32 cellular contexts compared by ENCODE assay signal in genomic region chr2:279366-279765, GRCh38. TPM values are rescaled to one million over a fixed set of nuclear protein-coding genes. Genes with fewer than 3 reads are reported as not detected.
"Had no signal": no experiment of that assay in that cellular context is flagged by ENCODE, and none has a peak within 500 bp of the region (broad histone marks: within the 10 kb centered on the region; RNA-seq: fewer than 3 reads in every experiment).

No MANE protein-coding gene starts in this region.

- FAIRE-seq: endometrium, endothelial cell of umbilical vein had no signal

- ATAC-seq: activated CD4-positive, alpha-beta T cell treated with anti-CD3 and anti-CD28 coated beads for 36 hours; activated CD8-positive, alpha-beta memory T cell treated with anti-CD3 and anti-CD28 coated beads, Interleukin-2, amount 10 ng/mL, durations not matched to agents 7 days and 5 days; activated CD8-positive, alpha-beta T cell treated with anti-CD3 and anti-CD28 coated beads, Interleukin-2, amount 10 ng/mL, durations not matched to agents 7 days and 5 days; activated T-cell treated with anti-CD3 and anti-CD28 coated beads, Interleukin-2, amount 50 U/mL, for 72 hours; gastroesophageal sphincter had no signal

- H3K27me3 ChIP-seq: breast epithelium, colonic mucosa, esophagus squamous epithelium, gastroesophageal sphincter, heart right ventricle had no signal

- H3K4me1 ChIP-seq: breast epithelium, colonic mucosa, esophagus squamous epithelium, gastroesophageal sphincter had no signal

- H3K27ac ChIP-seq: breast epithelium, cardiac muscle cell, colonic mucosa, epithelial cell of prostate, esophagus squamous epithelium, gastroesophageal sphincter had no signal

- H3K9me3 ChIP-seq: breast epithelium, colonic mucosa, esophagus squamous epithelium, gastroesophageal sphincter, heart right ventricle had no signal

- H3K4me3 ChIP-seq: breast epithelium, cardiac muscle cell, colonic mucosa, esophagus squamous epithelium, gastroesophageal sphincter, heart right ventricle had no signal

- DNase-seq: activated CD4-positive, alpha-beta memory T cell treated with anti-CD3 and anti-CD28 coated beads for 36 hours; activated CD4-positive, alpha-beta T cell treated with anti-CD3 and anti-CD28 coated beads for 36 hours; activated CD4-positive, alpha-beta T cell treated with anti-CD3 and anti-CD28 coated beads, Interleukin-2, amount 10 ng/mL, durations not matched to agents 24 days and 14 days; activated CD4-positive, CD25-positive, alpha-beta regulatory T cell; activated CD4-positive, CD25-positive, alpha-beta regulatory T cell treated with anti-CD3 and anti-CD28 coated beads, Interleukin-2, amount 50 U/mL, for 72 hours; activated CD8-positive, alpha-beta memory T cell treated with anti-CD3 and anti-CD28 coated beads, Interleukin-2, amount 10 ng/mL, durations not matched to agents 7 days and 5 days; activated CD8-positive, alpha-beta memory T cell treated with anti-CD3 and anti-CD28 coated beads, Interleukin-2, amount 50 U/mL, for 48 hours; activated CD8-positive, alpha-beta T cell treated with anti-CD3 and anti-CD28 coated beads, Interleukin-2, amount 10 ng/mL, durations not matched to agents 7 days and 5 days; activated gamma-delta T cell; activated naive CD4-positive, alpha-beta T cell; activated naive CD4-positive, alpha-beta T cell treated with anti-CD3 and anti-CD28 coated beads, Interleukin-2, amount 50 U/mL, for 16 hours; activated T-cell treated with anti-CD3 and anti-CD28 coated beads for 4 hours; activated T-cell treated with anti-CD3 and anti-CD28 coated beads, Interleukin-2, amount 50 U/mL, for 24 hours; activated T-cell treated with anti-CD3 and anti-CD28 coated beads, Interleukin-2, amount 50 U/mL, for 72 hours; amygdala; aorta; central memory CD4-positive, alpha-beta T cell; cerebellar nuclear complex; colonic mucosa; effector CD8-positive, alpha-beta T cell; esophagus squamous epithelium; foreskin melanocyte; heart right ventricle; T-helper 2 cell had no signal

RNA-seq across cellular contexts. Expression of gene ALKAL2, which starts 8.5 kb away (rescaled TPM):
- total RNA-seq: activated CD4-positive, alpha-beta memory T cell treated with anti-CD3 and anti-CD28 coated beads for 36 hours; activated CD4-positive, alpha-beta T cell treated with anti-CD3 and anti-CD28 coated beads for 36 hours; activated CD8-positive, alpha-beta memory T cell treated with anti-CD3 and anti-CD28 coated beads for 36 hours; activated CD8-positive, alpha-beta memory T cell treated with anti-CD3 and anti-CD28 coated beads, Interleukin-2, amount 10 ng/mL, durations not matched to agents 7 days and 5 days; activated CD8-positive, alpha-beta T cell treated with anti-CD3 and anti-CD28 coated beads, Interleukin-2, amount 10 ng/mL, durations not matched to agents 7 days and 5 days; dermis microvascular lymphatic vessel endothelial cell; endothelial cell of umbilical vein had no signal
- polyA plus RNA-seq: endothelial cell of umbilical vein had no signal
